Comparison of ENCODE assay signal across 20 cellular contexts in the genomic region with DNA sequence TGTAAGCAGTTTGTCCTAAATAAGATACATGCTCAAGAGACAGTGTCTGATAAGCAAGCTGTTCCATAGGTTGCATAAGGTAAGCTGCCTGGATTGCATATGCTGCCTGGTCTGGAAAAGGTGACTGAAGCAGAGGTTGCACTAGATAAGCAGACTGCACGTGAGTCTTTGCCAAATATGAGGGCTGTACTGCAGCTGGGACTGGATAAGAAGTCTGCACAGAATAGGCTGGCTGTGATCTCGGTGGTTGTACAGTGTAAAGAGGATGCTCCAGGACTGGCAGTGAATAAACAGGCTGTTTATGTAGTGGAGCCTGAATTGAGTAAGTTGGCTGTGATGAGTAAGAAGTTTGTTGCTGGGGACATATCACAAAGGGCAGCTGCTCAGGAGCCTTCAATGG.
DNase-seq lines count a peak whose midpoint lies in the region; ATAC-seq and TF ChIP-seq lines count a peak whose summit lies in the region.
"Had no signal": no experiment of that assay in that cellular context is flagged by ENCODE, and none has a peak within 500 bp of the region (broad histone marks: within the 10 kb centered on the region; RNA-seq: fewer than 3 reads in every experiment).

No MANE protein-coding gene starts in this region.

- TF ChIP-seq RAD21 in SK-N-SH (IDR thresholded peaks at IDR 0.05; ENCODE audit: low read length) = no peak

- TF ChIP-seq CTCF in SK-N-SH (IDR thresholded peaks at IDR 0.05) = no peak

- no peaks in the 10 kb centered on the region; the same call in 1 of the 2 replicates for H3K27me3 ChIP-seq in SK-N-SH (ENCODE audit: insufficient read depth)

- no peak overlapping the region for H3K4me2 ChIP-seq in SK-N-SH
- H3K4me2 ChIP-seq: A549 had no signal

- H3K9me3 ChIP-seq in SK-N-SH = no peaks in the 10 kb centered on the region
- H3K9me3 ChIP-seq: A549, HAP-1 had no signal

- H3K27ac ChIP-seq in SK-N-SH (ENCODE audit: low read depth in 2 of 2, low read length in 1 of 2) = no peak overlapping the region
- H3K27ac ChIP-seq: A549 had no signal

- H3F3A ChIP-seq in SK-N-SH (replicated peaks; ENCODE audit: insufficient read depth) = no peaks in the 10 kb centered on the region

- no peak for TF ChIP-seq POLR2A in erythroblast (IDR thresholded peaks at IDR 0.05; ENCODE audit: low read length)

- CTCF ChIA-PET in SK-N-SH (lab: Yijun Ruan, JAX) = no interaction called here

- H3K36me3 ChIP-seq in SK-N-SH (replicated peaks in 1 of 2; ENCODE audit: control insufficient read depth in 1 of 2, insufficient read depth in 2 of 2, low read length in 1 of 2) = peaks cover 0 to 2% of the 10 kb centered on the region in 2 experiments
- H3K36me3 ChIP-seq: HAP-1 had no signal

- 39% methylated on average over 2 of the region's 2 CpGs for WGBS in SK-N-SH (ENCODE audit: low lambda C conversion rate)

- POLR2A ChIA-PET in SK-N-SH (lab: Yijun Ruan, JAX) = no interaction called here

- no peaks in the 10 kb centered on the region for H3K79me2 ChIP-seq in SK-N-SH (ENCODE audit: insufficient read depth)

- no peaks in the 10 kb centered on the region for H3K9me2 ChIP-seq in SK-N-SH

- H3K4me1 ChIP-seq in SK-N-SH (ENCODE audit: control insufficient read depth in 1 of 2, insufficient read depth in 2 of 2, low read depth in 1 of 2, low read length in 1 of 2) = no peaks in the 10 kb centered on the region
- H3K4me1 ChIP-seq: A549 had no signal

- ATAC-seq in SK-N-SH treated with all-trans-retinoic acid at 6 μM for 48 hours = no peak
- ATAC-seq: A549 had no signal

- no peak for TF ChIP-seq EP300 in SK-N-SH (IDR thresholded peaks at IDR 0.05; ENCODE audit: borderline replicate concordance in 1 of 2, low read depth in 1 of 2, low read length in 1 of 2)

- DNase-seq in SK-N-SH (no peak), HUDEP-2 (lab: John Stamatoyannopoulos, UW; ENCODE audit: unreplicated experiment in 76 of 76) (peak in 69 of 76 experiments; percentile 0 to 78 (median 30)), erythroblast (lab: John Stamatoyannopoulos, UW) (peak; percentile 51 to 57), occipital lobe (lab: John Stamatoyannopoulos, UW) (peak; percentile 0), SW480 (ENCODE audit: low spot score) (no peak), NCI-H345 treated with DMSO at 0.1 percent for 48 hours (lab: John Stamatoyannopoulos, UW; ENCODE audit: unreplicated experiment) (no peak), NCI-H1436 treated with DMSO at 0.1 percent for 48 hours (lab: John Stamatoyannopoulos, UW) (no peak)
- DNase-seq: 8988T; ACHN; AML-193; C1 segment of cervical spinal cord; CD4-positive, alpha-beta memory T cell; COR-L47; DMS79 treated with DMSO at 0.1 percent for 48 hours; GF-D8; GOT3; HFFc6 had no signal

- no peak overlapping the region for H2AFZ ChIP-seq in SK-N-SH (ENCODE audit: low read depth)

- H3K4me3 ChIP-seq in SK-N-SH (ENCODE audit: low read depth in 2 of 2, low read length in 1 of 2) = no peak overlapping the region
- H3K4me3 ChIP-seq: A549, HAP-1 had no signal

- no peaks in the 10 kb centered on the region for H4K20me1 ChIP-seq in SK-N-SH (ENCODE audit: insufficient read depth)

- no peak overlapping the region for H3K9ac ChIP-seq in SK-N-SH

TF ChIP-seq in SK-N-SH treated with all-trans-retinoic acid at 6 μM for 48 hours, 23 proteins besides CTCF, POLR2A, EP300 and RAD21:
- TF ChIP-seq ZFP3 (CRISPR knock-in tag; IDR thresholded peaks at IDR 0.05) (no peak), ZNF70 (CRISPR knock-in tag; IDR thresholded peaks at IDR 0.05) (0 out of 2 replicates have a peak, but pooled peaks have one; percentile 45), ARNTL (CRISPR knock-in tag; IDR thresholded peaks at IDR 0.05; ENCODE audit: borderline replicate concordance, low read depth) (no peak)

TF ChIP-seq in SK-N-SH, 30 proteins besides CTCF, POLR2A, EP300 and RAD21:
- no peak for TF ChIP-seq FOSL2 (IDR thresholded peaks at IDR 0.05; ENCODE audit: borderline replicate concordance, low read depth)
- TF ChIP-seq EZH2phosphoT487 (IDR thresholded peaks at IDR 0.05; ENCODE audit: borderline replicate concordance, low read depth) = no peak
- no peak for TF ChIP-seq MEF2A (IDR thresholded peaks at IDR 0.05; ENCODE audit: borderline replicate concordance, low read depth)
- no peak for TF ChIP-seq FOXM1 (IDR thresholded peaks at IDR 0.05; ENCODE audit: low read depth)
- TF ChIP-seq TAF1 (IDR thresholded peaks at IDR 0.05; ENCODE audit: borderline replicate concordance, low read depth, low read length) = no peak
- no peak for TF ChIP-seq GATA2 (CRISPR knock-in tag; IDR thresholded peaks at IDR 0.05)
- no peak for TF ChIP-seq YY1 (IDR thresholded peaks at IDR 0.05; ENCODE audit: low read depth)
- no peak for TF ChIP-seq FOXJ3 (CRISPR knock-in tag; IDR thresholded peaks at IDR 0.05)
- TF ChIP-seq, protein P1, sequence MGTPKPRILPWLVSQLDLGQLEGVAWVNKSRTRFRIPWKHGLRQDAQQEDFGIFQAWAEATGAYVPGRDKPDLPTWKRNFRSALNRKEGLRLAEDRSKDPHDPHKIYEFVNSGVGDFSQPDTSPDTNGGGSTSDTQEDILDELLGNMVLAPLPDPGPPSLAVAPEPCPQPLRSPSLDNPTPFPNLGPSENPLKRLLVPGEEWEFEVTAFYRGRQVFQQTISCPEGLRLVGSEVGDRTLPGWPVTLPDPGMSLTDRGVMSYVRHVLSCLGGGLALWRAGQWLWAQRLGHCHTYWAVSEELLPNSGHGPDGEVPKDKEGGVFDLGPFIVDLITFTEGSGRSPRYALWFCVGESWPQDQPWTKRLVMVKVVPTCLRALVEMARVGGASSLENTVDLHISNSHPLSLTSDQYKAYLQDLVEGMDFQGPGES (IDR thresholded peaks at IDR 0.05; ENCODE audit: low read depth, low read length) = no peak
- no peak for TF ChIP-seq NRF1 (IDR thresholded peaks at IDR 0.05; ENCODE audit: low read depth, low read length)
- no peak for TF ChIP-seq RXRA (IDR thresholded peaks at IDR 0.05; ENCODE audit: borderline replicate concordance, low read depth)
- TF ChIP-seq JUND (IDR thresholded peaks at IDR 0.05) = no peak
- TF ChIP-seq, protein P2, sequence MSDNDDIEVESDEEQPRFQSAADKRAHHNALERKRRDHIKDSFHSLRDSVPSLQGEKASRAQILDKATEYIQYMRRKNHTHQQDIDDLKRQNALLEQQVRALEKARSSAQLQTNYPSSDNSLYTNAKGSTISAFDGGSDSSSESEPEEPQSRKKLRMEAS (IDR thresholded peaks at IDR 0.05; ENCODE audit: low read depth) = no peak
- no peak for TF ChIP-seq MXI1 (IDR thresholded peaks at IDR 0.05; ENCODE audit: low read depth, low read length)

Comparison
In these comparisons a context has a peak if more than half of its experiments do, and no peak if none do; other contexts are left out.
1. DNase-seq: peak in HUDEP-2 (69 of 76), erythroblast (2 of 2) and occipital lobe (single experiment); none in SK-N-SH (single experiment), SW480 (single experiment), NCI-H345 treated with DMSO at 0.1 percent for 48 hours (single experiment) and NCI-H1436 treated with DMSO at 0.1 percent for 48 hours (single experiment).